Comparison of ENCODE assay signal across 1 cellular context in the genomic region with DNA sequence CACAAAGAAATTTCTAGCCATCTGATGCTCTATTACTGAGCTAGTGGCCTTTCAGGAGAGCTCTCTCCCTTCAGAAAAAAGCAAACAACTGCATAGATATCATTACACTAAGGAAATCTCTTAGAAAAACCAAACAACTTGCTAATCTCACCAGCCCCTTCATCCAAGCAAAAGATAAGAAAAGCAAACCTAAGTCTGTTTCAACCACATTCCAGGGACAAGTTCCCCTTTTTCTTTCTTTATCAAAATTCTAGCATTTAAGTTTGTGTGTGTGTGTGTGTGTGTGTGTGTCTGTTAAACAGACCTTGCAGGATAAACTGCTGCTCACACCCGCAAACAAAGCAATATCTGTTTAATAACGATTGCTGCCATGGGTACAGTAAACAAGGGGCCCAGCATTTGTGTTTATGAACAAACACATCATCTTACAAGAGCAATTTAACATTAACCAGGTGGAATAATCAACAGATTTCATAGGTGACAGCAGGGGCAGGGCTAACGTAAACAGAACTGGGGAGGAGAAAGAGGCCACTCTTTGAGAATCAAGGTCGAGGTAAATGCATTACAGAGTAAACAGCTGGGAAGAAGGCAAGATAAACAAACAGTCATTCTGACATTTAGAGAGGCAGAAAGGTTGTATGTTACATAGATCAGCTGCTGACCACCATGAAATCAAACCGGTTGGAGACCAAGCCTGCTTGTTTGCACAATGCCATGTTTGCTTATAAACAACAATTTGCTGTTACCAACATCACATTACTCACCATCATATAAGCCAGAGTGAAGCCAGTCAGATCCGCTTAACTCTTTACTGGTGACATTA.
TF ChIP-seq lines count a peak whose summit lies in the region.

No MANE protein-coding gene starts in this region.

TF ChIP-seq in K562, 482 proteins besides CTCF, POLR2A, EP300 and RAD21 (continued from another document and continues in another):
- TF ChIP-seq, protein P1, sequence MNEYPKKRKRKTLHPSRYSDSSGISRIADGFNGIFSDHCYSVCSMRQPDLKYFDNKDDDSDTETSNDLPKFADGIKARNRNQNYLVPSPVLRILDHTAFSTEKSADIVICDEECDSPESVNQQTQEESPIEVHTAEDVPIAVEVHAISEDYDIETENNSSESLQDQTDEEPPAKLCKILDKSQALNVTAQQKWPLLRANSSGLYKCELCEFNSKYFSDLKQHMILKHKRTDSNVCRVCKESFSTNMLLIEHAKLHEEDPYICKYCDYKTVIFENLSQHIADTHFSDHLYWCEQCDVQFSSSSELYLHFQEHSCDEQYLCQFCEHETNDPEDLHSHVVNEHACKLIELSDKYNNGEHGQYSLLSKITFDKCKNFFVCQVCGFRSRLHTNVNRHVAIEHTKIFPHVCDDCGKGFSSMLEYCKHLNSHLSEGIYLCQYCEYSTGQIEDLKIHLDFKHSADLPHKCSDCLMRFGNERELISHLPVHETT (CRISPR knock-in tag; conservative IDR thresholded peaks at IDR 0.05 in 1 of 2, IDR thresholded peaks at IDR 0.05 in 1 of 2) = no peak; a peak in 1 of 4 replicates
- TF ChIP-seq CTBP1 (IDR thresholded peaks at IDR 0.05; ENCODE audit: borderline replicate concordance) (peak; percentile 72; the same call in 1 of the 2 replicates), PHB2 (IDR thresholded peaks at IDR 0.05; ENCODE audit: low read depth) (no peak), YY1 (IDR thresholded peaks at IDR 0.05; ENCODE audit: borderline replicate concordance in 1 of 3, control insufficient read depth in 1 of 3, extremely low read depth in 1 of 3, insufficient read depth in 3 of 3, insufficient read length in 1 of 3, insufficient replicate concordance in 2 of 3, low read depth in 1 of 3, low read length in 2 of 3) (no peak), NR2C2 (CRISPR knock-in tag; IDR thresholded peaks at IDR 0.05) (no peak), NR2C2 (tag; IDR thresholded peaks at IDR 0.05) (no peak), SP2 (IDR thresholded peaks at IDR 0.05; ENCODE audit: extremely low read depth, low read depth, low read length, poor library complexity, severe bottlenecking) (no peak), ZNF583 (CRISPR knock-in tag; IDR thresholded peaks at IDR 0.05) (no peak), CBX8 (IDR thresholded peaks at IDR 0.05; ENCODE audit: borderline replicate concordance, extremely low read depth, low read depth, low read length, poor library complexity, severe bottlenecking) (no peak), TSC22D4 (tag; IDR thresholded peaks at IDR 0.05) (no peak), SPI1 (IDR thresholded peaks at IDR 0.05; ENCODE audit: borderline replicate concordance, low read depth, low read length) (peak; percentile 50), ZNF175 (CRISPR knock-in tag; IDR thresholded peaks at IDR 0.05; ENCODE audit: low read depth) (no peak), NCOA6 (IDR thresholded peaks at IDR 0.05) (no peak), ASH1L (IDR thresholded peaks at IDR 0.05; ENCODE audit: borderline replicate concordance, low read depth, partially characterized antibody) (no peak), KLF13 (tag; IDR thresholded peaks at IDR 0.05; ENCODE audit: borderline replicate concordance, low read depth) (no peak), TCFL5 (CRISPR knock-in tag; conservative IDR thresholded peaks at IDR 0.05) (no peak), GATAD2A (IDR thresholded peaks at IDR 0.05) (peak; percentile 77; the same call in 1 of the 2 replicates), CSDE1 (IDR thresholded peaks at IDR 0.05) (no peak), MIER1 (IDR thresholded peaks at IDR 0.05; ENCODE audit: low read depth) (no peak), HNRNPLL (IDR thresholded peaks at IDR 0.05; ENCODE audit: low read depth, low read length, poor library complexity, severe bottlenecking) (no peak), ZNF561 (CRISPR knock-in tag; conservative IDR thresholded peaks at IDR 0.05) (no peak), EZH2 (IDR thresholded peaks at IDR 0.05; ENCODE audit: borderline replicate concordance, low read depth, low read length) (no peak), HLTF (IDR thresholded peaks at IDR 0.05) (no peak), MTA2 (IDR thresholded peaks at IDR 0.05; ENCODE audit: low read depth) (peak; percentile 81), CREB1 (IDR thresholded peaks at IDR 0.05) (no peak), CREB1 (CRISPR knock-in tag; IDR thresholded peaks at IDR 0.05) (no peak), TFAM (CRISPR knock-in tag; conservative IDR thresholded peaks at IDR 0.05) (no peak), ZNF384 (IDR thresholded peaks at IDR 0.05; ENCODE audit: low read depth, low read length) (0 out of 2 replicates have a peak, but pooled peaks have one; percentile 20), ZNF41 (CRISPR knock-in tag; conservative IDR thresholded peaks at IDR 0.05) (no peak), MCM3 (IDR thresholded peaks at IDR 0.05) (no peak), FOXA3 (CRISPR knock-in tag; conservative IDR thresholded peaks at IDR 0.05 in 1 of 2, IDR thresholded peaks at IDR 0.05 in 1 of 2) (peak in 1 of 2 experiments; percentile 61; a peak in 2 of 4 replicates), SETDB1 (IDR thresholded peaks at IDR 0.05; ENCODE audit: low read length) (no peak), RFX5 (IDR thresholded peaks at IDR 0.05; ENCODE audit: low read depth, low read length) (no peak), FOSL1 (tag; conservative IDR thresholded peaks at IDR 0.05) (peak; percentile 44), FOXK1 (CRISPR knock-in tag; IDR thresholded peaks at IDR 0.05; ENCODE audit: borderline replicate concordance) (no peak), EHMT2 (IDR thresholded peaks at IDR 0.05) (no peak), THRAP3 (IDR thresholded peaks at IDR 0.05; ENCODE audit: borderline replicate concordance) (no peak), CCAR2 (IDR thresholded peaks at IDR 0.05; ENCODE audit: low read depth, low read length) (no peak), KLF16 (IDR thresholded peaks at IDR 0.05) (peak; percentile 85), ZNF282 (CRISPR knock-in tag; IDR thresholded peaks at IDR 0.05) (no peak), KDM2B (CRISPR knock-in tag; IDR thresholded peaks at IDR 0.05) (no peak), BCOR (IDR thresholded peaks at IDR 0.05) (peak; percentile 68; the same call in 1 of the 2 replicates), NCOA1 (IDR thresholded peaks at IDR 0.05; ENCODE audit: low read depth) (no peak), GATA2 (CRISPR knock-in tag; IDR thresholded peaks at IDR 0.05) (peak; percentile 70), LEF1 (IDR thresholded peaks at IDR 0.05) (peak; percentile 64; the same call in 1 of the 2 replicates), CBX5 (IDR thresholded peaks at IDR 0.05; ENCODE audit: borderline replicate concordance, low read depth) (no peak), RBM22 (IDR thresholded peaks at IDR 0.05; ENCODE audit: low read depth, low read length, poor library complexity, severe bottlenecking) (no peak), MAFG (tag; conservative IDR thresholded peaks at IDR 0.05) (no peak), FOS (IDR thresholded peaks at IDR 0.05; ENCODE audit: extremely low read depth, insufficient read length) (no peak), RBM14 (IDR thresholded peaks at IDR 0.05; ENCODE audit: borderline replicate concordance, insufficient read depth, low read depth, low read length) (no peak), ZNF780A (CRISPR knock-in tag; IDR thresholded peaks at IDR 0.05) (no peak), SRF (CRISPR knock-in tag; IDR thresholded peaks at IDR 0.05) (no peak), RNF2 (IDR thresholded peaks at IDR 0.05) (peak; percentile 53; the same call in 1 of the 2 replicates)
- TF ChIP-seq, protein P2, sequence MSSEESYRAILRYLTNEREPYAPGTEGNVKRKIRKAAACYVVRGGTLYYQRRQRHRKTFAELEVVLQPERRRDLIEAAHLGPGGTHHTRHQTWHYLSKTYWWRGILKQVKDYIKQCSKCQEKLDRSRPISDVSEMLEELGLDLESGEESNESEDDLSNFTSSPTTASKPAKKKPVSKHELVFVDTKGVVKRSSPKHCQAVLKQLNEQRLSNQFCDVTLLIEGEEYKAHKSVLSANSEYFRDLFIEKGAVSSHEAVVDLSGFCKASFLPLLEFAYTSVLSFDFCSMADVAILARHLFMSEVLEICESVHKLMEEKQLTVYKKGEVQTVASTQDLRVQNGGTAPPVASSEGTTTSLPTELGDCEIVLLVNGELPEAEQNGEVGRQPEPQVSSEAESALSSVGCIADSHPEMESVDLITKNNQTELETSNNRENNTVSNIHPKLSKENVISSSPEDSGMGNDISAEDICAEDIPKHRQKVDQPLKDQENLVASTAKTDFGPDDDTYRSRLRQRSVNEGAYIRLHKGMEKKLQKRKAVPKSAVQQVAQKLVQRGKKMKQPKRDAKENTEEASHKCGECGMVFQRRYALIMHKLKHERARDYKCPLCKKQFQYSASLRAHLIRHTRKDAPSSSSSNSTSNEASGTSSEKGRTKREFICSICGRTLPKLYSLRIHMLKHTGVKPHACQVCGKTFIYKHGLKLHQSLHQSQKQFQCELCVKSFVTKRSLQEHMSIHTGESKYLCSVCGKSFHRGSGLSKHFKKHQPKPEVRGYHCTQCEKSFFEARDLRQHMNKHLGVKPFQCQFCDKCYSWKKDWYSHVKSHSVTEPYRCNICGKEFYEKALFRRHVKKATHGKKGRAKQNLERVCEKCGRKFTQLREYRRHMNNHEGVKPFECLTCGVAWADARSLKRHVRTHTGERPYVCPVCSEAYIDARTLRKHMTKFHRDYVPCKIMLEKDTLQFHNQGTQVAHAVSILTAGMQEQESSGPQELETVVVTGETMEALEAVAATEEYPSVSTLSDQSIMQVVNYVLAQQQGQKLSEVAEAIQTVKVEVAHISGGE (CRISPR knock-in tag; IDR thresholded peaks at IDR 0.05) = peak in 1 of 3 experiments; percentile 56; a peak in 2 of 6 replicates
- TF ChIP-seq, protein P3, sequence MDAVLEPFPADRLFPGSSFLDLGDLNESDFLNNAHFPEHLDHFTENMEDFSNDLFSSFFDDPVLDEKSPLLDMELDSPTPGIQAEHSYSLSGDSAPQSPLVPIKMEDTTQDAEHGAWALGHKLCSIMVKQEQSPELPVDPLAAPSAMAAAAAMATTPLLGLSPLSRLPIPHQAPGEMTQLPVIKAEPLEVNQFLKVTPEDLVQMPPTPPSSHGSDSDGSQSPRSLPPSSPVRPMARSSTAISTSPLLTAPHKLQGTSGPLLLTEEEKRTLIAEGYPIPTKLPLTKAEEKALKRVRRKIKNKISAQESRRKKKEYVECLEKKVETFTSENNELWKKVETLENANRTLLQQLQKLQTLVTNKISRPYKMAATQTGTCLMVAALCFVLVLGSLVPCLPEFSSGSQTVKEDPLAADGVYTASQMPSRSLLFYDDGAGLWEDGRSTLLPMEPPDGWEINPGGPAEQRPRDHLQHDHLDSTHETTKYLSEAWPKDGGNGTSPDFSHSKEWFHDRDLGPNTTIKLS (IDR thresholded peaks at IDR 0.05; ENCODE audit: borderline replicate concordance, low read depth) = no peak
- TF ChIP-seq, protein P4, sequence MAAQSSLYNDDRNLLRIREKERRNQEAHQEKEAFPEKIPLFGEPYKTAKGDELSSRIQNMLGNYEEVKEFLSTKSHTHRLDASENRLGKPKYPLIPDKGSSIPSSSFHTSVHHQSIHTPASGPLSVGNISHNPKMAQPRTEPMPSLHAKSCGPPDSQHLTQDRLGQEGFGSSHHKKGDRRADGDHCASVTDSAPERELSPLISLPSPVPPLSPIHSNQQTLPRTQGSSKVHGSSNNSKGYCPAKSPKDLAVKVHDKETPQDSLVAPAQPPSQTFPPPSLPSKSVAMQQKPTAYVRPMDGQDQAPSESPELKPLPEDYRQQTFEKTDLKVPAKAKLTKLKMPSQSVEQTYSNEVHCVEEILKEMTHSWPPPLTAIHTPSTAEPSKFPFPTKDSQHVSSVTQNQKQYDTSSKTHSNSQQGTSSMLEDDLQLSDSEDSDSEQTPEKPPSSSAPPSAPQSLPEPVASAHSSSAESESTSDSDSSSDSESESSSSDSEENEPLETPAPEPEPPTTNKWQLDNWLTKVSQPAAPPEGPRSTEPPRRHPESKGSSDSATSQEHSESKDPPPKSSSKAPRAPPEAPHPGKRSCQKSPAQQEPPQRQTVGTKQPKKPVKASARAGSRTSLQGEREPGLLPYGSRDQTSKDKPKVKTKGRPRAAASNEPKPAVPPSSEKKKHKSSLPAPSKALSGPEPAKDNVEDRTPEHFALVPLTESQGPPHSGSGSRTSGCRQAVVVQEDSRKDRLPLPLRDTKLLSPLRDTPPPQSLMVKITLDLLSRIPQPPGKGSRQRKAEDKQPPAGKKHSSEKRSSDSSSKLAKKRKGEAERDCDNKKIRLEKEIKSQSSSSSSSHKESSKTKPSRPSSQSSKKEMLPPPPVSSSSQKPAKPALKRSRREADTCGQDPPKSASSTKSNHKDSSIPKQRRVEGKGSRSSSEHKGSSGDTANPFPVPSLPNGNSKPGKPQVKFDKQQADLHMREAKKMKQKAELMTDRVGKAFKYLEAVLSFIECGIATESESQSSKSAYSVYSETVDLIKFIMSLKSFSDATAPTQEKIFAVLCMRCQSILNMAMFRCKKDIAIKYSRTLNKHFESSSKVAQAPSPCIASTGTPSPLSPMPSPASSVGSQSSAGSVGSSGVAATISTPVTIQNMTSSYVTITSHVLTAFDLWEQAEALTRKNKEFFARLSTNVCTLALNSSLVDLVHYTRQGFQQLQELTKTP (IDR thresholded peaks at IDR 0.05; ENCODE audit: low read depth in 1 of 2, partially characterized antibody in 2 of 2) = peak; percentile 52 to 57
- TF ChIP-seq, protein P5, sequence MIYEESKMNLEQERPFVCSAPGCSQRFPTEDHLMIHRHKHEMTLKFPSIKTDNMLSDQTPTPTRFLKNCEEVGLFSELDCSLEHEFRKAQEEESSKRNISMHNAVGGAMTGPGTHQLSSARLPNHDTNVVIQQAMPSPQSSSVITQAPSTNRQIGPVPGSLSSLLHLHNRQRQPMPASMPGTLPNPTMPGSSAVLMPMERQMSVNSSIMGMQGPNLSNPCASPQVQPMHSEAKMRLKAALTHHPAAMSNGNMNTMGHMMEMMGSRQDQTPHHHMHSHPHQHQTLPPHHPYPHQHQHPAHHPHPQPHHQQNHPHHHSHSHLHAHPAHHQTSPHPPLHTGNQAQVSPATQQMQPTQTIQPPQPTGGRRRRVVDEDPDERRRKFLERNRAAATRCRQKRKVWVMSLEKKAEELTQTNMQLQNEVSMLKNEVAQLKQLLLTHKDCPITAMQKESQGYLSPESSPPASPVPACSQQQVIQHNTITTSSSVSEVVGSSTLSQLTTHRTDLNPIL (CRISPR knock-in tag; IDR thresholded peaks at IDR 0.05) = no peak
- TF ChIP-seq, protein P6, sequence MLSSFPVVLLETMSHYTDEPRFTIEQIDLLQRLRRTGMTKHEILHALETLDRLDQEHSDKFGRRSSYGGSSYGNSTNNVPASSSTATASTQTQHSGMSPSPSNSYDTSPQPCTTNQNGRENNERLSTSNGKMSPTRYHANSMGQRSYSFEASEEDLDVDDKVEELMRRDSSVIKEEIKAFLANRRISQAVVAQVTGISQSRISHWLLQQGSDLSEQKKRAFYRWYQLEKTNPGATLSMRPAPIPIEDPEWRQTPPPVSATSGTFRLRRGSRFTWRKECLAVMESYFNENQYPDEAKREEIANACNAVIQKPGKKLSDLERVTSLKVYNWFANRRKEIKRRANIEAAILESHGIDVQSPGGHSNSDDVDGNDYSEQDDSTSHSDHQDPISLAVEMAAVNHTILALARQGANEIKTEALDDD (IDR thresholded peaks at IDR 0.05) = peak; percentile 84
- TF ChIP-seq, protein P7, sequence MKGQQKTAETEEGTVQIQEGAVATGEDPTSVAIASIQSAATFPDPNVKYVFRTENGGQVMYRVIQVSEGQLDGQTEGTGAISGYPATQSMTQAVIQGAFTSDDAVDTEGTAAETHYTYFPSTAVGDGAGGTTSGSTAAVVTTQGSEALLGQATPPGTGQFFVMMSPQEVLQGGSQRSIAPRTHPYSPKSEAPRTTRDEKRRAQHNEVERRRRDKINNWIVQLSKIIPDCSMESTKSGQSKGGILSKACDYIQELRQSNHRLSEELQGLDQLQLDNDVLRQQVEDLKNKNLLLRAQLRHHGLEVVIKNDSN (CRISPR knock-in tag; IDR thresholded peaks at IDR 0.05) = no peak
